In genomic region chr5:81750308-81751008, GRCh38 we compare ENCODE assay signal across 1 cellular context.
TF ChIP-seq lines count a peak whose summit lies in the region.

No MANE protein-coding gene starts in this region.

TF ChIP-seq in HepG2, 621 proteins besides CTCF, POLR2A, EP300 and RAD21:
- TF ChIP-seq ZNF512B (CRISPR knock-in tag; IDR thresholded peaks at IDR 0.05; ENCODE audit: borderline replicate concordance) (peak; percentile 21; the same call in 1 of the 2 replicates), YY1 (IDR thresholded peaks at IDR 0.05; ENCODE audit: insufficient read depth, insufficient replicate concordance, low read depth, low read length) (peak; percentile 10), ZBTB25 (CRISPR knock-in tag; IDR thresholded peaks at IDR 0.05) (no peak), KAT2B (IDR thresholded peaks at IDR 0.05; ENCODE audit: borderline replicate concordance, low read depth, low read length) (no peak), JUN (CRISPR knock-in tag; IDR thresholded peaks at IDR 0.05) (no peak), CREBL2 (CRISPR knock-in tag; IDR thresholded peaks at IDR 0.05; ENCODE audit: borderline replicate concordance) (no peak)
